12 cellular contexts compared by ENCODE assay signal in genomic region chr3:97815149-97815917, GRCh38. TPM values are rescaled to one million over a fixed set of nuclear protein-coding genes. Genes with fewer than 3 reads are reported as not detected.
DNase-seq lines count a peak whose midpoint lies in the region; ATAC-seq lines count a peak whose summit lies in the region.
"Had no signal": no experiment of that assay in that cellular context is flagged by ENCODE, and none has a peak within 500 bp of the region (broad histone marks: within the 10 kb centered on the region; RNA-seq: fewer than 3 reads in every experiment).

No MANE protein-coding gene starts in this region.

- H3K27ac ChIP-seq in substantia nigra (ENCODE audit: low read depth, low read length, poor library complexity, severe bottlenecking) = no peak overlapping the region
- H3K27ac ChIP-seq: upper lobe of left lung had no signal

- CTCF ChIA-PET in activated CD8-positive, alpha-beta T cell treated with anti-CD3 and anti-CD28 coated beads, Interleukin-2, amount 10 ng/mL, durations not matched to agents 7 days and 5 days (lab: Charles Lee) = interaction anchor here (0.6 to 2.2 kb wide), 4 partner anchors 23 to 206 kb away, joined by 3 to 5 read pairs (median 4); no protein-coding TSS in a partner anchor

- POLR2A ChIA-PET in activated CD8-positive, alpha-beta T cell treated with anti-CD3 and anti-CD28 coated beads, Interleukin-2, amount 10 ng/mL, durations not matched to agents 7 days and 5 days (lab: Charles Lee) = no interaction called here

- peaks cover 13% of the 10 kb centered on the region for H3K4me1 Mint-ChIP-seq in activated CD8-positive, alpha-beta T cell treated with anti-CD3 and anti-CD28 coated beads, Interleukin-2, amount 10 ng/mL, durations not matched to agents 7 days and 5 days (ENCODE audit: low read depth)

- H3K27me3 Mint-ChIP-seq in activated CD8-positive, alpha-beta T cell treated with anti-CD3 and anti-CD28 coated beads, Interleukin-2, amount 10 ng/mL, durations not matched to agents 7 days and 5 days (ENCODE audit: low read depth) = peaks cover 10% of the 10 kb centered on the region

- ATAC-seq in GM18498 (IDR thresholded peaks at IDR 0.05; ENCODE audit: unreplicated experiment) (peak; percentile 55), HG03280 (IDR thresholded peaks at IDR 0.05; ENCODE audit: unreplicated experiment) (peak; percentile 49), HG02623 (IDR thresholded peaks at IDR 0.05; ENCODE audit: unreplicated experiment) (no peak), HG03571 (IDR thresholded peaks at IDR 0.05; ENCODE audit: unreplicated experiment) (no peak)
- ATAC-seq in activated CD8-positive, alpha-beta T cell treated with anti-CD3 and anti-CD28 coated beads, Interleukin-2, amount 10 ng/mL, durations not matched to agents 7 days and 5 days = peak; percentile 79
- ATAC-seq: HCT116, left ventricle myocardium superior had no signal

- peak; percentile 56 for DNase-seq in activated CD8-positive, alpha-beta T cell treated with anti-CD3 and anti-CD28 coated beads, Interleukin-2, amount 10 ng/mL, durations not matched to agents 7 days and 5 days
- DNase-seq in renal cortical epithelial cell (ENCODE audit: low read depth) (peak; percentile 49), substantia nigra (lab: John Stamatoyannopoulos, UW) (no peak), AG08395 (ENCODE audit: low spot score) (no peak)
- DNase-seq: left ventricle myocardium superior, OCI-M1 had no signal

- H3K27ac Mint-ChIP-seq in activated CD8-positive, alpha-beta T cell treated with anti-CD3 and anti-CD28 coated beads, Interleukin-2, amount 10 ng/mL, durations not matched to agents 7 days and 5 days = no peak overlapping the region

- no peaks in the 10 kb centered on the region for H3K9me3 Mint-ChIP-seq in activated CD8-positive, alpha-beta T cell treated with anti-CD3 and anti-CD28 coated beads, Interleukin-2, amount 10 ng/mL, durations not matched to agents 7 days and 5 days (ENCODE audit: insufficient read depth)

- H3K4me3 Mint-ChIP-seq in activated CD8-positive, alpha-beta T cell treated with anti-CD3 and anti-CD28 coated beads, Interleukin-2, amount 10 ng/mL, durations not matched to agents 7 days and 5 days = no peak overlapping the region

- H3K36me3 Mint-ChIP-seq in activated CD8-positive, alpha-beta T cell treated with anti-CD3 and anti-CD28 coated beads, Interleukin-2, amount 10 ng/mL, durations not matched to agents 7 days and 5 days (ENCODE audit: low read depth) = no peaks in the 10 kb centered on the region

RNA-seq across cellular contexts. Expression of gene CRYBG3, which starts 6.5 kb away (rescaled TPM):
- 1 to 10 TPM; 1.6 to 1.8 TPM for total RNA-seq in activated CD8-positive, alpha-beta T cell treated with anti-CD3 and anti-CD28 coated beads, Interleukin-2, amount 10 ng/mL, durations not matched to agents 7 days and 5 days
- 15.8 and 39.9 TPM in 2 replicates for total RNA-seq in renal cortical epithelial cell

RNA-seq across cellular contexts. Expression of gene ARL6, which starts 50.8 kb away (rescaled TPM):
- total RNA-seq in activated CD8-positive, alpha-beta T cell treated with anti-CD3 and anti-CD28 coated beads, Interleukin-2, amount 10 ng/mL, durations not matched to agents 7 days and 5 days = 1 to 10 TPM; 5.0 to 6.6 TPM
- 5.2 and 15.2 TPM in 2 replicates for total RNA-seq in renal cortical epithelial cell

Comparison
In these comparisons a context has a peak if more than half of its experiments do, and no peak if none do; other contexts are left out.
1. ATAC-seq: peak in GM18498 (single experiment), HG03280 (single experiment) and activated CD8-positive, alpha-beta T cell treated with anti-CD3 and anti-CD28 coated beads, Interleukin-2, amount 10 ng/mL, durations not matched to agents 7 days and 5 days (single experiment); none in HG02623 (single experiment) and HG03571 (single experiment).
2. DNase-seq: peak in activated CD8-positive, alpha-beta T cell treated with anti-CD3 and anti-CD28 coated beads, Interleukin-2, amount 10 ng/mL, durations not matched to agents 7 days and 5 days (single experiment) and renal cortical epithelial cell (single experiment); none in substantia nigra (0 of 49) and AG08395 (single experiment).